ENCODE assay signal across 8 cellular contexts in genomic region chr13:48580185-48580803, GRCh38. TPM values are rescaled to one million over a fixed set of nuclear protein-coding genes. Genes with fewer than 3 reads are reported as not detected.
A peak's percentile ranks its signal among the peaks of the same experiment; 100 is the strongest.
DNase-seq lines count a peak whose midpoint lies in the region; ATAC-seq, FAIRE-seq and TF ChIP-seq lines count a peak whose summit lies in the region.

No MANE protein-coding gene starts in this region.

- ATAC-seq in GM18498 (IDR thresholded peaks at IDR 0.05; ENCODE audit: unreplicated experiment): no peak

- peak; percentile 69 for FAIRE-seq in colon (lab: Jason Lieb, UNC)

- H3K4me3 ChIP-seq in lower leg skin (ENCODE audit: low read depth, poor library complexity, severe bottlenecking): no peak overlapping the region

- intact Hi-C loops in lower leg skin (cut with DNase I; ENCODE audit: low total_unique reads): no loop called here

- DNase-seq in NCI-H2081 (lab: John Stamatoyannopoulos, UW) (peak; percentile 26 to 66), NCI-H2081 treated with DMSO at 0.1 percent for 48 hours (lab: John Stamatoyannopoulos, UW) (no peak), NCI-H2107 treated with DMSO at 0.1 percent for 48 hours (lab: John Stamatoyannopoulos, UW; ENCODE audit: unreplicated experiment) (peak; percentile 55), lower leg skin (ENCODE audit: low spot score in 2 of 2) (peak; percentile 86 to 92)
- DNase-seq in activated CD4-positive, alpha-beta T cell treated with anti-CD3 and anti-CD28 coated beads for 1 hour: peak; percentile 47
- peak; percentile 38 for DNase-seq in stimulated activated CD8-positive, alpha-beta memory T cell treated with anti-CD3 and anti-CD28 coated beads, Interleukin-15, amount 100 ng/mL, for 24 hours (ENCODE audit: low read depth)

- WGBS in lower leg skin, 2 donors: 47 to 48% methylated on average over 8 of the region's 8 CpGs

- TF ChIP-seq POLR2A in lower leg skin (IDR thresholded peaks at IDR 0.05): no peak

- no peak for TF ChIP-seq CTCF in lower leg skin (IDR thresholded peaks at IDR 0.05)

RNA-seq across cellular contexts. Expression of gene RCBTB2, which starts 47.4 kb away (rescaled TPM):
- 1 to 10 TPM; 3.5 to 6.7 (median 3.9) TPM for total RNA-seq in lower leg skin
